In genomic region chr12:46891306-46891705, GRCh38 we compare ENCODE assay signal across 21 cellular contexts.
DNase-seq lines count a peak whose midpoint lies in the region; ATAC-seq and TF ChIP-seq lines count a peak whose summit lies in the region.
"Had no signal": no experiment of that assay in that cellular context is flagged by ENCODE, and none has a peak within 500 bp of the region (broad histone marks: within the 10 kb centered on the region; RNA-seq: fewer than 3 reads in every experiment).

No MANE protein-coding gene starts in this region.

- H3K27ac ChIP-seq in left ventricle myocardium inferior (replicated peaks) (peak overlapping the region; percentile 19), upper lobe of left lung (no peak overlapping the region), adrenal gland (no peak overlapping the region)
- H3K27ac ChIP-seq: A549, breast epithelium, HL-60 had no signal

- H3K27me3 ChIP-seq in left ventricle myocardium inferior (ENCODE audit: low read depth) (no peaks in the 10 kb centered on the region), upper lobe of left lung (no peaks in the 10 kb centered on the region), adrenal gland (no peaks in the 10 kb centered on the region)
- H3K27me3 ChIP-seq: breast epithelium had no signal

- H3K36me3 ChIP-seq in left ventricle myocardium inferior, result no peaks in the 10 kb centered on the region
- no peaks in the 10 kb centered on the region for H3K36me3 ChIP-seq in upper lobe of left lung
- no peaks in the 10 kb centered on the region for H3K36me3 ChIP-seq in adrenal gland (replicated peaks in 1 of 2)
- H3K36me3 ChIP-seq: breast epithelium had no signal

- H3K4me1 ChIP-seq in left ventricle myocardium inferior (peaks cover 6% of the 10 kb centered on the region), upper lobe of left lung (no peaks in the 10 kb centered on the region), adrenal gland (replicated peaks in 1 of 2) (no peaks in the 10 kb centered on the region)
- H3K4me1 ChIP-seq: A549, breast epithelium had no signal

- TF ChIP-seq EP300 in upper lobe of left lung (IDR thresholded peaks at IDR 0.05), result no peak

- DNase-seq in Right ventricle myocardium superior, result no peak
- DNase-seq in cardiac septum (ENCODE audit: low spot score), result no peak
- peak; percentile 27 for DNase-seq in astrocyte of the hippocampus (ENCODE audit: low read depth, low spot score)
- no peak for DNase-seq in left ventricle myocardium inferior
- no peak for DNase-seq in upper lobe of left lung
- no peak for DNase-seq in DMS 273 (lab: John Stamatoyannopoulos, UW; ENCODE audit: unreplicated experiment)
- no peak for DNase-seq in adrenal gland
- DNase-seq in T-helper 2 cell, result no peak
- DNase-seq: activated CD4-positive, alpha-beta T cell treated with anti-CD3 and anti-CD28 coated beads, Interleukin-2, amount 50 U/mL, for 48 hours; activated T-cell treated with anti-CD3 and anti-CD28 coated beads, Interleukin-2, amount 50 U/mL, for 24 hours; CD4-positive, CD25-positive, alpha-beta regulatory T cell; DMS79; erythroblast; head of caudate nucleus; mesendoderm; MV-4-11; NCI-H2029; SHP77 treated with DMSO at 0.1 percent for 48 hours had no signal

- 95 to 100% methylated on average over 1 of the region's 1 CpG for WGBS in upper lobe of left lung, 2 donors
- WGBS in adrenal gland, 4 donors, result 83 to 89% (median 86%) methylated on average over 1 of the region's 1 CpG

- H3K4me3 ChIP-seq in left ventricle myocardium inferior, result no peak overlapping the region
- no peak overlapping the region for H3K4me3 ChIP-seq in upper lobe of left lung
- H3K4me3 ChIP-seq in adrenal gland, result no peak overlapping the region
- H3K4me3 ChIP-seq: A549, breast epithelium had no signal

- TF ChIP-seq CTCF in left ventricle myocardium inferior (IDR thresholded peaks at IDR 0.05; ENCODE audit: borderline replicate concordance) (no peak), upper lobe of left lung (IDR thresholded peaks at IDR 0.05) (no peak), adrenal gland (IDR thresholded peaks at IDR 0.05) (no peak)

- ATAC-seq in Right ventricle myocardium superior (ENCODE audit: poor library complexity) (peak; percentile 91), upper lobe of left lung (ENCODE audit: low FRiP score in 2 of 2) (no peak)

- peaks cover 7% of the 10 kb centered on the region for H3K9me3 ChIP-seq in left ventricle myocardium inferior (replicated peaks)
- no peaks in the 10 kb centered on the region for H3K9me3 ChIP-seq in upper lobe of left lung
- H3K9me3 ChIP-seq in adrenal gland (replicated peaks in 1 of 3), result no peaks in the 10 kb centered on the region
- H3K9me3 ChIP-seq: breast epithelium had no signal

- intact Hi-C loops in Right ventricle myocardium superior (cut with DNase I), result no loop called here
- intact Hi-C loops in cardiac septum (cut with DNase I), result no loop called here
- intact Hi-C loops in left ventricle myocardium inferior (cut with micrococcal nuclease), result no loop called here
- intact Hi-C loops in adrenal gland (cut with DNase I), result no loop called here

- no peak for TF ChIP-seq POLR2A in upper lobe of left lung (IDR thresholded peaks at IDR 0.05)
- no peak for TF ChIP-seq POLR2A in adrenal gland (IDR thresholded peaks at IDR 0.05)
